Comparison of ENCODE assay signal across 8 cellular contexts in genomic region chr1:51990478-51990965, GRCh38. TPM values are rescaled to one million over a fixed set of nuclear protein-coding genes. Genes with fewer than 3 reads are reported as not detected.
A peak's percentile ranks its signal among the peaks of the same experiment; 100 is the strongest.
DNase-seq lines count a peak whose midpoint lies in the region; ATAC-seq and TF ChIP-seq lines count a peak whose summit lies in the region.

Gene RAB3B (minus strand): TSS chr1:51990700. CDS start chr1:51977117, 13,583 bp downstream.

- H3K4me1 ChIP-seq in sigmoid colon: peaks cover 0 to 12% (median 8%) of the 10 kb centered on the region in 4 donors

- peak; percentile 98 to 99 for ATAC-seq in activated naive CD4-positive, alpha-beta T cell treated with anti-CD3 and anti-CD28 coated beads, Interleukin-2, amount 50 U/mL, for 72 hours
- ATAC-seq in left ventricle myocardium superior (peak; percentile 73), GM21528 (IDR thresholded peaks at IDR 0.05; ENCODE audit: low FRiP score, unreplicated experiment) (no peak)

- H3K27ac ChIP-seq in C4-2B (peak within 1 kb of the TSS; percentile 75), SK-N-MC (no peak within 1 kb of the TSS), sigmoid colon (no peak within 1 kb of the TSS)

- TF ChIP-seq POLR2A in sigmoid colon (IDR thresholded peaks at IDR 0.05): no peak

- DNase-seq in GM20000 (ENCODE audit: low spot score): peak; percentile 82
- no peak for DNase-seq in Jurkat, Clone E6-1 (ENCODE audit: low read depth, low spot score)
- DNase-seq in SK-N-MC (ENCODE audit: low read depth, low spot score): no peak
- peak; percentile 78 to 87 for DNase-seq in activated naive CD4-positive, alpha-beta T cell treated with anti-CD3 and anti-CD28 coated beads, Interleukin-2, amount 50 U/mL, for 72 hours (ENCODE audit: low spot score in 2 of 2)
- peak; percentile 59 for DNase-seq in left ventricle myocardium superior
- DNase-seq in sigmoid colon: no peak

- H3K36me3 ChIP-seq in SK-N-MC (ENCODE audit: insufficient read depth, low read length) (no peaks in the 10 kb centered on the region), sigmoid colon (no peaks in the 10 kb centered on the region)

- no peaks in the 10 kb centered on the region for H3K9me3 Mint-ChIP-seq in activated naive CD4-positive, alpha-beta T cell treated with anti-CD3 and anti-CD28 coated beads, Interleukin-2, amount 50 U/mL, for 72 hours

- peaks cover 12 to 49% (median 42%) of the 10 kb centered on the region in 3 donors for H3K27me3 ChIP-seq in sigmoid colon

- TF ChIP-seq CTCF in C4-2B (conservative IDR thresholded peaks at IDR 0.05) (no peak), GM20000 (IDR thresholded peaks at IDR 0.05; ENCODE audit: extremely low read depth, missing control alignments) (no peak), sigmoid colon (IDR thresholded peaks at IDR 0.05) (no peak)

- H3K9ac ChIP-seq in SK-N-MC (ENCODE audit: insufficient read length): peak within 1 kb of the TSS; percentile 45

- 1% methylated on average over 46 of the region's 46 CpGs for WGBS in sigmoid colon, 2 donors

- peak within 1 kb of the TSS; percentile 46 for H3K4me3 ChIP-seq in Jurkat, Clone E6-1 (ENCODE audit: low read length)
- peak within 1 kb of the TSS; percentile 83 for H3K4me3 ChIP-seq in SK-N-MC
- peak within 1 kb of the TSS in 3 of 4 donors; percentile 36 to 49 (median 49) for H3K4me3 ChIP-seq in sigmoid colon

- peak within 1 kb of the TSS in 1 of 2 donors; percentile 16 for H3K27ac Mint-ChIP-seq in activated naive CD4-positive, alpha-beta T cell treated with anti-CD3 and anti-CD28 coated beads, Interleukin-2, amount 50 U/mL, for 72 hours

- intact Hi-C loops in left ventricle myocardium superior (cut with micrococcal nuclease) (no loop called here), sigmoid colon (cut with DNase I) (no loop called here)

- H3K36me3 Mint-ChIP-seq in activated naive CD4-positive, alpha-beta T cell treated with anti-CD3 and anti-CD28 coated beads, Interleukin-2, amount 50 U/mL, for 72 hours: no peaks in the 10 kb centered on the region

- TF ChIP-seq EP300 in sigmoid colon (IDR thresholded peaks at IDR 0.05): no peak

- no peaks in the 10 kb centered on the region for H3K9me3 ChIP-seq in SK-N-MC (ENCODE audit: low read depth, low read length)
- H3K9me3 ChIP-seq in sigmoid colon: no peaks in the 10 kb centered on the region

RNA-seq across cellular contexts. Expression of gene RAB3B, which starts in this region (rescaled TPM):
- polyA plus RNA-seq in Jurkat, Clone E6-1 (2012; ENCODE audit: insufficient read depth, insufficient read length): 1.5 TPM
- total RNA-seq in activated naive CD4-positive, alpha-beta T cell treated with anti-CD3 and anti-CD28 coated beads, Interleukin-2, amount 50 U/mL, for 72 hours: under 1 TPM; 0.08 to 0.34 TPM
- total RNA-seq in left ventricle myocardium superior (not detected), sigmoid colon (1 to 10 TPM; 1.5 to 4.3 (median 3.5) TPM)
- polyA plus RNA-seq in sigmoid colon: 1 to 10 TPM; 1.5 to 3.2 (median 2.4) TPM

Comparison
In these comparisons a context has a peak if more than half of its experiments do, and no peak if none do; other contexts are left out.
1. Peak in DNase-seq and ATAC-seq in activated naive CD4-positive, alpha-beta T cell treated with anti-CD3 and anti-CD28 coated beads, Interleukin-2, amount 50 U/mL, for 72 hours; RNA of the gene not detected or under 1 TPM.
2. Peak in DNase-seq and ATAC-seq in left ventricle myocardium superior; RNA of the gene not detected or under 1 TPM.